In genomic region chr22:27880778-27881394, GRCh38 we compare ENCODE assay signal across 8 cellular contexts. TPM values are rescaled to one million over a fixed set of nuclear protein-coding genes. Genes with fewer than 3 reads are reported as not detected.
DNase-seq lines count a peak whose midpoint lies in the region; ATAC-seq and TF ChIP-seq lines count a peak whose summit lies in the region.

No MANE protein-coding gene starts in this region.

- H3K4me1 ChIP-seq in DND-41 (ENCODE audit: insufficient read depth, low read length) (no peaks in the 10 kb centered on the region), aorta (ENCODE audit: control insufficient read depth in 1 of 2, insufficient read depth in 2 of 2, low read length in 2 of 2) (peaks cover under 1 to 3% of the 10 kb centered on the region in 2 donors)

- intact Hi-C loops in aorta (cut with DNase I), result loop anchor here (2.0 to 5.0 kb wide), 2 partner anchors 36 to 128 kb away; partner anchors contain the start of gene PITPNB (in 1 of the 2)

- TF ChIP-seq POLR2A in erythroblast (IDR thresholded peaks at IDR 0.05; ENCODE audit: low read length), result no peak

- peaks cover 86% of the 10 kb centered on the region for H3K79me2 ChIP-seq in DND-41 (ENCODE audit: insufficient read depth, low read length)

- H3K27me3 ChIP-seq in DND-41 (ENCODE audit: insufficient read depth, low read length, poor library complexity), result no peaks in the 10 kb centered on the region
- no peaks in the 10 kb centered on the region for H3K27me3 ChIP-seq in aorta (ENCODE audit: control insufficient read depth in 1 of 2, insufficient read depth in 2 of 2, low read length in 1 of 2)

- no peak overlapping the region for H3K27ac ChIP-seq in DND-41 (ENCODE audit: low read length)
- H3K27ac ChIP-seq in SK-N-MC, result peak overlapping the region; percentile 80; the same call in 1 of the 2 replicates
- H3K27ac ChIP-seq in aorta (ENCODE audit: low read depth in 1 of 2, low read length in 2 of 2), result peak overlapping the region; percentile 2 to 77

- TF ChIP-seq CTCF in DND-41 (IDR thresholded peaks at IDR 0.05; ENCODE audit: borderline replicate concordance, extremely low read depth, low read length, poor library complexity, severe bottlenecking), result peak; percentile 76

- peaks cover 46% of the 10 kb centered on the region for H4K20me1 ChIP-seq in DND-41 (ENCODE audit: insufficient read depth, low read length)

- H2AFZ ChIP-seq in DND-41 (ENCODE audit: low read depth, low read length), result no peak overlapping the region

- no peak overlapping the region for H3K4me2 ChIP-seq in DND-41 (ENCODE audit: insufficient read depth, low read length)

- 11% methylated on average over 6 of the region's 6 CpGs for WGBS in aorta, 2 donors

- ATAC-seq in DND-41 (ENCODE audit: insufficient read depth, low read depth) (peak; percentile 58; the same call in 1 of the 3 replicates), aorta (ENCODE audit: low FRiP score) (peak; percentile 91), GM21737 (IDR thresholded peaks at IDR 0.05; ENCODE audit: unreplicated experiment) (no peak), HG02588 (IDR thresholded peaks at IDR 0.05; ENCODE audit: unreplicated experiment) (no peak)

- no peak overlapping the region for H3K4me3 ChIP-seq in DND-41 (ENCODE audit: low read depth in 1 of 2, low read length in 2 of 2)
- no peak overlapping the region for H3K4me3 ChIP-seq in SK-N-MC
- H3K4me3 ChIP-seq in aorta (ENCODE audit: low read length in 2 of 2), result peak overlapping the region in 1 of 2 donors; percentile 34

- no peak overlapping the region for H3K9ac ChIP-seq in DND-41 (ENCODE audit: low read depth, low read length)
- no peak overlapping the region for H3K9ac ChIP-seq in SK-N-MC (ENCODE audit: insufficient read length)

- H3K9me3 ChIP-seq in DND-41 (ENCODE audit: insufficient read depth, low read length, severe bottlenecking), result no peaks in the 10 kb centered on the region
- H3K9me3 ChIP-seq in SK-N-MC (ENCODE audit: low read depth, low read length), result no peaks in the 10 kb centered on the region
- no peaks in the 10 kb centered on the region for H3K9me3 ChIP-seq in aorta (ENCODE audit: control insufficient read depth, low read length)

- DNase-seq in DND-41 (peak; percentile 28), KG1 (lab: John Stamatoyannopoulos, UW) (peak; percentile 43), SK-N-MC (ENCODE audit: low read depth, low spot score) (peak; percentile 59), erythroblast (lab: John Stamatoyannopoulos, UW) (peak; percentile 67 to 80), mucosa of gallbladder (ENCODE audit: low spot score) (peak; percentile 57), aorta (no peak)

- H3K36me3 ChIP-seq in DND-41 (ENCODE audit: insufficient read depth, low read length) (peaks cover 60% of the 10 kb centered on the region), SK-N-MC (ENCODE audit: insufficient read depth, low read length) (peaks cover 33% of the 10 kb centered on the region), aorta (ENCODE audit: control insufficient read depth in 1 of 2, insufficient read depth in 2 of 2, low read length in 1 of 2) (peaks cover 0 to 2% of the 10 kb centered on the region in 2 donors)

RNA-seq across cellular contexts. Expression of gene PITPNB, which starts 38.2 kb away (rescaled TPM):
- 80.9 TPM for total RNA-seq in mucosa of gallbladder
- total RNA-seq in aorta, result 100 to 1,000 TPM; 130 to 162 TPM
- 10 to 100 TPM; 50.7 to 73.3 TPM for polyA plus RNA-seq in aorta

Comparison
In these comparisons a context has a peak if more than half of its experiments do, and no peak if none do; other contexts are left out.
1. ATAC-seq: peak in DND-41 (single experiment) and aorta (single experiment); none in GM21737 (single experiment) and HG02588 (single experiment).
2. DNase-seq: peak in DND-41 (single experiment), KG1 (single experiment), SK-N-MC (single experiment), erythroblast (2 of 2) and mucosa of gallbladder (single experiment); none in aorta (0 of 2).